ENCODE assay signal across 8 cellular contexts in the genomic region with DNA sequence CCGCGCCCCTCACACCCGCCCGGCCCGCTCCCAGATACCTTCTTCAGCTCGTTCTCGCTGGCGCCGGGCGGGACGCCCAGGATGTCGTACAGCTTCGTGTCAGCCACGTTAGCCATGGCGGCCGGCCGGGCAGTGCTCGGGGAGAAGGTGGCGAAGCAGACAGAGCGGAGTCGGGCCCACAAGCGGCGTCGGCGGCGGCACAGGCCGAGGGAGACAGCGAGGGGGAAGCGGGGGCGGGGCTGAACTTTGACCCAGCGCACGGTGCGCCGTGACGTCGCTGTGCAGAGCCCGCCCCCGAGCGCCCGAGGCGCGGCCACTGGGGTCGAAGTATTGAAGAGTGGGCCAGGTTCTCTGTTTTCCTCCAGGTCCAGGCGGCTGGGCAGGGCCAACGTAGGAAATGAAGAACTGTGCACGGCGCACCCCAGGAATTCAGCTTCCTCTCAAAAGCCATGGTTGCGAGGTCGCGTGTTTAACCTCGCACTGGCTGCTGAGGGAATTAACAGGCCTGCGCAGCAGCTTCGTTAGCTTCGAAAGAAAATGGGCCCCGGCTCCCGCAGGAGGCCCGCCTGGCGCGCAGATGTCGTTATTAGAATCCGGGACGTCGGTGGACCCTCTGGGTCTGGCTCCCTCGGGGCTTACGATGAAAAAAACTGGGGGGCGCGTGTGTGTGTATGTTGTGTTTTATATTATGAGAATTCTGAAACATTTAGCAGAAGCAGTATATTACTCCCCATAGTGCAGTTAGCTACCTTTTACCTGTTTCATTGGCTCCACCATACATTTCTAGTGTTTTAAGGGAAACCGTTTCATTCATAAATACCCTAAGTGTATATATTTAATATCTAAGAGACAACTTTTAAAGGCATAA. TPM values are rescaled to one million over a fixed set of nuclear protein-coding genes. Genes with fewer than 3 reads are reported as not detected.
DNase-seq lines count a peak whose midpoint lies in the region; ATAC-seq and TF ChIP-seq lines count a peak whose summit lies in the region.

Gene DNAJA2 (minus strand): TSS at position 218 of the 868 bp plus-strand sequence. CDS start 102 bp downstream, at position 116.

- peak within 1 kb of the TSS; percentile 47 for H3K27ac ChIP-seq in temporal lobe (ENCODE audit: low read depth, low read length)

- peak; percentile 93 for ATAC-seq in SK-N-SH treated with all-trans-retinoic acid at 6 μM for 48 hours
- peak; percentile 98 for ATAC-seq in omental fat pad (ENCODE audit: low FRiP score)

- no peaks in the 10 kb centered on the region for H3K27me3 Mint-ChIP-seq in activated naive CD4-positive, alpha-beta T cell treated with anti-CD3 and anti-CD28 coated beads, Interleukin-2, amount 50 U/mL, for 24 hours

- H3K27me3 ChIP-seq in GM06990 (replicated peaks; ENCODE audit: control insufficient read depth, insufficient read depth, low read length), result no peaks in the 10 kb centered on the region

- H3K4me3 Mint-ChIP-seq in activated naive CD4-positive, alpha-beta T cell treated with anti-CD3 and anti-CD28 coated beads, Interleukin-2, amount 50 U/mL, for 24 hours, result peak within 1 kb of the TSS; percentile 97

- peak within 1 kb of the TSS; percentile 96 for H3K4me3 ChIP-seq in GM06990 (replicated peaks; ENCODE audit: low read depth, low read length)
- peak within 1 kb of the TSS; percentile 85 for H3K4me3 ChIP-seq in HFF-Myc (replicated peaks; ENCODE audit: low read depth, low read length)

- peak; percentile 95 for DNase-seq in GM06990 (ENCODE audit: extremely low read depth, insufficient read length)
- peak; percentile 61 for DNase-seq in HFF-Myc (ENCODE audit: extremely low read depth, low read depth)
- DNase-seq in NAMALWA (ENCODE audit: low spot score), result peak; percentile 90
- peak; percentile 83 for DNase-seq in glomerular visceral epithelial cell (ENCODE audit: extremely low spot score)
- peak; percentile 80 for DNase-seq in omental fat pad (ENCODE audit: low spot score)

- H3K9me3 Mint-ChIP-seq in activated naive CD4-positive, alpha-beta T cell treated with anti-CD3 and anti-CD28 coated beads, Interleukin-2, amount 50 U/mL, for 24 hours, result no peaks in the 10 kb centered on the region

- H3K27ac Mint-ChIP-seq in activated naive CD4-positive, alpha-beta T cell treated with anti-CD3 and anti-CD28 coated beads, Interleukin-2, amount 50 U/mL, for 24 hours, result peak within 1 kb of the TSS; percentile 98

- H3K4me1 Mint-ChIP-seq in activated naive CD4-positive, alpha-beta T cell treated with anti-CD3 and anti-CD28 coated beads, Interleukin-2, amount 50 U/mL, for 24 hours, result peaks cover 60% of the 10 kb centered on the region

- TF ChIP-seq CTCF in GM06990 (IDR thresholded peaks at IDR 0.05; ENCODE audit: insufficient read depth, low read length, poor library complexity, severe bottlenecking) (no peak), HFF-Myc (IDR thresholded peaks at IDR 0.05; ENCODE audit: low read depth, low read length, missing control alignments) (no peak), omental fat pad (IDR thresholded peaks at IDR 0.05) (no peak)

- peaks cover 4% of the 10 kb centered on the region for H3K36me3 ChIP-seq in GM06990 (ENCODE audit: control insufficient read depth, insufficient read depth, low read length)

- H3K36me3 Mint-ChIP-seq in activated naive CD4-positive, alpha-beta T cell treated with anti-CD3 and anti-CD28 coated beads, Interleukin-2, amount 50 U/mL, for 24 hours, result peaks cover 10% of the 10 kb centered on the region

TF ChIP-seq in SK-N-SH treated with all-trans-retinoic acid at 6 μM for 48 hours, 23 proteins besides CTCF, POLR2A, EP300 and RAD21:
- TF ChIP-seq SNAI2 (CRISPR knock-in tag; IDR thresholded peaks at IDR 0.05) (peak; percentile 31; the same call in 1 of the 2 replicates), ZNF565 (CRISPR knock-in tag; conservative IDR thresholded peaks at IDR 0.05; ENCODE audit: low read depth) (no peak), TCF4 (CRISPR knock-in tag; IDR thresholded peaks at IDR 0.05; ENCODE audit: borderline replicate concordance) (0 out of 2 replicates have a peak, but pooled peaks have one; percentile 49), CSDC2 (CRISPR knock-in tag; IDR thresholded peaks at IDR 0.05) (peak; percentile 64; the same call in 1 of the 2 replicates), ISL1 (CRISPR knock-in tag; IDR thresholded peaks at IDR 0.05) (no peak)
- TF ChIP-seq, protein P1, sequence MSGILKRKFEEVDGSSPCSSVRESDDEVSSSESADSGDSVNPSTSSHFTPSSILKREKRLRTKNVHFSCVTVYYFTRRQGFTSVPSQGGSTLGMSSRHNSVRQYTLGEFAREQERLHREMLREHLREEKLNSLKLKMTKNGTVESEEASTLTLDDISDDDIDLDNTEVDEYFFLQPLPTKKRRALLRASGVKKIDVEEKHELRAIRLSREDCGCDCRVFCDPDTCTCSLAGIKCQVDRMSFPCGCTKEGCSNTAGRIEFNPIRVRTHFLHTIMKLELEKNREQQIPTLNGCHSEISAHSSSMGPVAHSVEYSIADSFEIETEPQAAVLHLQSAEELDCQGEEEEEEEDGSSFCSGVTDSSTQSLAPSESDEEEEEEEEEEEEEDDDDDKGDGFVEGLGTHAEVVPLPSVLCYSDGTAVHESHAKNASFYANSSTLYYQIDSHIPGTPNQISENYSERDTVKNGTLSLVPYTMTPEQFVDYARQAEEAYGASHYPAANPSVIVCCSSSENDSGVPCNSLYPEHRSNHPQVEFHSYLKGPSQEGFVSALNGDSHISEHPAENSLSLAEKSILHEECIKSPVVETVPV (CRISPR knock-in tag; IDR thresholded peaks at IDR 0.05), result 0 out of 2 replicates have a peak, but pooled peaks have one; percentile 31
TF ChIP-seq in SK-N-SH treated with all-trans-retinoic acid at 6 μM for 48 hours: peak in this region for 4.

RNA-seq across cellular contexts. Expression of gene DNAJA2, which starts in this region (rescaled TPM):
- total RNA-seq in omental fat pad (10 to 100 TPM; 40.4 to 65.4 (median 47.9) TPM), temporal lobe (60.2 TPM)

Comparison
In these comparisons a context has a peak if more than half of its experiments do, and no peak if none do; other contexts are left out.
1. Peak in every context shown above with its lines: DNase-seq, ATAC-seq, H3K4me3 ChIP-seq and H3K27ac ChIP-seq.